Comparison of ENCODE assay signal across 9 cellular contexts in the genomic region with DNA sequence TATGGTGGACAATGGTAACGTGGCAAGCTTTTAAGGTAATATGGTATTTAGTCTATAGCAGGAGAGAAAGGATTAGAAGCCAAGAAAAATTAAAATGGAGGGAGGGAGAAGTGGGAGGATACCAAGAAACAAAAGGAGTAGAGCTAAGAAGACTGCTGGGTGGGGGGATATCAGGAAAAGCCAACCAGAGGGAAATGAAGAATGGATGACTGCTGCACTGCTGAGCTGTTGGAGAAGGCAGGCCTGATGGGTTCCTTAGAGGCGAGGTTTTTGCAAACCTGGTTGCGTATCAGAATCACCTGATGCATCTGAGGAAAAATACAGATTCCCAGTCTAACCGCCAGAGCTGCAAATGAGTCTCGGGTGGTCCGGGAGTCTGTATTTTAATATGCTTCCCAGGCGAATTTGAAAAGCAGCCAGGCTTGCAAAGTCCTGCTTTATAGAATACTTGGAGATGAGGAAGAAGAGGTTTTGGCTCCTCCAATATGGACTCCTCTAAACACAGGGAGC. TPM values are rescaled to one million over a fixed set of nuclear protein-coding genes. Genes with fewer than 3 reads are reported as not detected.
DNase-seq lines count a peak whose midpoint lies in the region; ATAC-seq, FAIRE-seq and TF ChIP-seq lines count a peak whose summit lies in the region.
"Had no signal": no experiment of that assay in that cellular context is flagged by ENCODE, and none has a peak within 500 bp of the region (broad histone marks: within the 10 kb centered on the region; RNA-seq: fewer than 3 reads in every experiment).

No MANE protein-coding gene starts in this region.

- H3K27ac Mint-ChIP-seq in T-helper 1 cell treated with Interleukin-12 subunit alpha and Interleukin-12 subunit beta and Interleukin-4 antibody, amounts not matched to agents 30 μg/mL and 1 μg/mL, for 36 hours, result peak overlapping the region; percentile 72
- peak overlapping the region; percentile 75 for H3K27ac Mint-ChIP-seq in activated CD8-positive, alpha-beta T cell treated with anti-CD3 and anti-CD28 coated beads for 36 hours

- H3K36me3 Mint-ChIP-seq in T-helper 1 cell treated with Interleukin-12 subunit alpha and Interleukin-12 subunit beta and Interleukin-4 antibody, amounts not matched to agents 30 μg/mL and 1 μg/mL, for 36 hours (ENCODE audit: low read depth), result peaks cover 17% of the 10 kb centered on the region
- H3K36me3 Mint-ChIP-seq in activated CD8-positive, alpha-beta T cell treated with anti-CD3 and anti-CD28 coated beads for 36 hours (ENCODE audit: low read depth), result peaks cover 28% of the 10 kb centered on the region

- H3K36me3 ChIP-seq in iPS-20b (ENCODE audit: insufficient read depth, low read depth, low read length) (peaks cover 41% of the 10 kb centered on the region), subcutaneous abdominal adipose tissue (ENCODE audit: control insufficient read depth in 5 of 5, insufficient read depth in 5 of 5, low read length in 5 of 5) (no peaks in the 10 kb centered on the region)

- peak overlapping the region; percentile 82; the same call in 1 of the 2 replicates for H3K9ac ChIP-seq in iPS-20b (ENCODE audit: low read depth, low read length)
- H3K9ac ChIP-seq in subcutaneous abdominal adipose tissue (ENCODE audit: low read length in 5 of 5), result peak overlapping the region in 3 of 5 donors; percentile 68 to 81 (median 76)

- peak overlapping the region; percentile 96 for H3K4me3 ChIP-seq in iPS-20b (ENCODE audit: low read length)
- H3K4me3 ChIP-seq in subcutaneous abdominal adipose tissue (ENCODE audit: low read depth in 1 of 5, low read length in 5 of 5), result peak overlapping the region; percentile 74 to 93 (median 77)

- intact Hi-C loops in activated CD8-positive, alpha-beta T cell treated with anti-CD3 and anti-CD28 coated beads for 36 hours (cut with micrococcal nuclease), result no loop called here
- intact Hi-C loops in sciatic nerve (cut with DNase I), result no loop called here

- H3K9me3 Mint-ChIP-seq in T-helper 1 cell treated with Interleukin-12 subunit alpha and Interleukin-12 subunit beta and Interleukin-4 antibody, amounts not matched to agents 30 μg/mL and 1 μg/mL, for 36 hours, result no peaks in the 10 kb centered on the region
- H3K9me3 Mint-ChIP-seq in activated CD8-positive, alpha-beta T cell treated with anti-CD3 and anti-CD28 coated beads for 36 hours, result no peaks in the 10 kb centered on the region

- DNase-seq in T-helper 1 cell (no peak), urothelium cell line (ENCODE audit: low spot score) (no peak), sciatic nerve (ENCODE audit: low spot score) (no peak)
- no peak for DNase-seq in activated CD8-positive, alpha-beta T cell treated with anti-CD3 and anti-CD28 coated beads for 36 hours

- peaks cover 37% of the 10 kb centered on the region for H3K4me1 Mint-ChIP-seq in T-helper 1 cell treated with Interleukin-12 subunit alpha and Interleukin-12 subunit beta and Interleukin-4 antibody, amounts not matched to agents 30 μg/mL and 1 μg/mL, for 36 hours (ENCODE audit: low read depth)
- peaks cover 34% of the 10 kb centered on the region for H3K4me1 Mint-ChIP-seq in activated CD8-positive, alpha-beta T cell treated with anti-CD3 and anti-CD28 coated beads for 36 hours (ENCODE audit: low read depth)

- ATAC-seq in activated CD8-positive, alpha-beta T cell treated with anti-CD3 and anti-CD28 coated beads for 36 hours, result no peak
- ATAC-seq in HG03457 (IDR thresholded peaks at IDR 0.05; ENCODE audit: unreplicated experiment) (no peak), sciatic nerve (no peak)

- H3K27me3 ChIP-seq in iPS-20b (ENCODE audit: insufficient read depth, low read length), result no peaks in the 10 kb centered on the region
- peaks cover 0 to 4% (median 0%) of the 10 kb centered on the region in 5 donors for H3K27me3 ChIP-seq in subcutaneous abdominal adipose tissue (ENCODE audit: control insufficient read depth in 5 of 5, insufficient read depth in 4 of 5, low read length in 5 of 5)

- H3K9me3 ChIP-seq in iPS-20b (ENCODE audit: insufficient read depth, low read depth, low read length) (no peaks in the 10 kb centered on the region), subcutaneous abdominal adipose tissue (ENCODE audit: control insufficient read depth in 5 of 5, low read length in 5 of 5) (no peaks in the 10 kb centered on the region)

- TF ChIP-seq CTCF in activated CD8-positive, alpha-beta T cell treated with anti-CD3 and anti-CD28 coated beads for 36 hours (IDR thresholded peaks at IDR 0.05), result no peak

- no peak for FAIRE-seq in urothelium cell line (lab: Jason Lieb, UNC)
- FAIRE-seq: G401.6 had no signal

- H3K4me1 ChIP-seq in iPS-20b (ENCODE audit: insufficient read depth, low read length), result peaks cover 11% of the 10 kb centered on the region; the same call in 1 of the 2 replicates
- H3K4me1 ChIP-seq in subcutaneous abdominal adipose tissue (ENCODE audit: control insufficient read depth in 5 of 5, insufficient read depth in 5 of 5, low read length in 5 of 5), result peaks cover 0 to 49% (median 32%) of the 10 kb centered on the region in 5 donors

- peaks cover 24% of the 10 kb centered on the region for H3K27me3 Mint-ChIP-seq in T-helper 1 cell treated with Interleukin-12 subunit alpha and Interleukin-12 subunit beta and Interleukin-4 antibody, amounts not matched to agents 30 μg/mL and 1 μg/mL, for 36 hours (ENCODE audit: low read depth)
- no peaks in the 10 kb centered on the region for H3K27me3 Mint-ChIP-seq in activated CD8-positive, alpha-beta T cell treated with anti-CD3 and anti-CD28 coated beads for 36 hours

- H3K4me3 Mint-ChIP-seq in T-helper 1 cell treated with Interleukin-12 subunit alpha and Interleukin-12 subunit beta and Interleukin-4 antibody, amounts not matched to agents 30 μg/mL and 1 μg/mL, for 36 hours, result peak overlapping the region; percentile 89
- H3K4me3 Mint-ChIP-seq in activated CD8-positive, alpha-beta T cell treated with anti-CD3 and anti-CD28 coated beads for 36 hours, result peak overlapping the region; percentile 90

- CTCF ChIA-PET in activated CD8-positive, alpha-beta T cell treated with anti-CD3 and anti-CD28 coated beads for 36 hours (lab: Charles Lee), result interaction anchor here (1.5 kb wide), 1 partner anchor 10 kb away, joined by 6 read pairs; no protein-coding TSS in a partner anchor

- POLR2A ChIA-PET in activated CD8-positive, alpha-beta T cell treated with anti-CD3 and anti-CD28 coated beads for 36 hours (lab: Charles Lee), result interaction anchor here (1.2 to 1.4 kb wide), 2 partner anchors 9 to 10 kb away, joined by 3 to 5 read pairs; no protein-coding TSS in a partner anchor

- H3K27ac ChIP-seq in iPS-20b (ENCODE audit: low read length) (no peak overlapping the region), subcutaneous abdominal adipose tissue (ENCODE audit: low read depth, low read length) (peak overlapping the region; percentile 79)

RNA-seq across cellular contexts. Expression of a gene that starts 1.5 kb away (rescaled TPM):
- 10 to 100 TPM; 36.8 to 37.1 TPM for total RNA-seq in activated CD8-positive, alpha-beta T cell treated with anti-CD3 and anti-CD28 coated beads for 36 hours
- total RNA-seq in sciatic nerve, result 131 TPM
